In the genomic region with DNA sequence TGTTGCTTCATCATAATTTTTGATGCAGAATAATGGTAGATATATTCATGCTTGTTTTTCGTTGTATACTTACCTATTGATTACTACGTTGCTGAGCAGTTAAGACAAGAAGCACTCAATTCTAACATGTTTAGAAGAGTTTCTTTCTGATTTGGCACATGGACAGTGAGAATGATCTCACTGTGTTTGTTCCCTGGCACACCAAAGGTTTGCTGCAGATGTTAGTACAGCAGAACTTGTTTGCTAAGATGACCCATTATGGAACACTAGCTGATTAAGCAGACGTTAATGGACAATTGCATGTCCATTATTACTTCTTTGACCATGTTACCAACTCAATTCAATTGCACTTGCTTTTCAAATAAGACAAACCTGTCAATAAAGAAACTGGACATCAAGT, we compare ENCODE assay signal across 11 cellular contexts.
A peak's percentile ranks its signal among the peaks of the same experiment; 100 is the strongest.
DNase-seq lines count a peak whose midpoint lies in the region; ATAC-seq, FAIRE-seq and TF ChIP-seq lines count a peak whose summit lies in the region.
"Had no signal": no experiment of that assay in that cellular context is flagged by ENCODE, and none has a peak within 500 bp of the region (broad histone marks: within the 10 kb centered on the region; RNA-seq: fewer than 3 reads in every experiment).

No MANE protein-coding gene starts in this region.

- FAIRE-seq in A549 (lab: Jason Lieb, UNC) = peak; percentile 56

- DNase-seq in A549 (ENCODE audit: low read depth in 1 of 2, low spot score in 1 of 2) (no peak), caudate nucleus (lab: John Stamatoyannopoulos, UW) (no peak)
- no peak for DNase-seq in activated CD8-positive, alpha-beta memory T cell treated with anti-CD3 and anti-CD28 coated beads, Interleukin-2, amount 50 U/mL, for 4 hours
- DNase-seq: aorta, NCI-H226, T1000 had no signal

- H3K27me3 ChIP-seq in HUES6 (ENCODE audit: control insufficient read depth, insufficient read depth, low read length) = no peaks in the 10 kb centered on the region
- H3K27me3 ChIP-seq in mucosa of rectum (ENCODE audit: control insufficient read depth in 2 of 2, insufficient read depth in 2 of 2, low read length in 2 of 2) = no peaks in the 10 kb centered on the region

- H3K9ac ChIP-seq in HUES6 (ENCODE audit: low read length) (no peak overlapping the region), mucosa of rectum (ENCODE audit: low read depth in 1 of 2, low read length in 2 of 2) (no peak overlapping the region)

- no peak for TF ChIP-seq POLR2A in A549 (IDR thresholded peaks at IDR 0.05; ENCODE audit: low read length)

- POLR2A ChIA-PET in A549 (lab: Yijun Ruan, JAX) = no interaction called here

- no peak for TF ChIP-seq EP300 in A549 (IDR thresholded peaks at IDR 0.05)

- CTCF ChIA-PET in A549 (lab: Yijun Ruan, JAX) = interaction anchor here (1.6 kb wide), 1 partner anchor 12 kb away, joined by 4 read pairs; no protein-coding TSS in a partner anchor

- 0% methylated on average over 3 of the region's 3 CpGs for whole genome bisulfite sequencing in A549 (ENCODE audit: missing lambda C conversion rate)

- H3K4me3 ChIP-seq in A549 (no peak overlapping the region; the same call in 2 of the 3 replicates), HUES6 (ENCODE audit: low read depth, low read length) (no peak overlapping the region), mucosa of rectum (ENCODE audit: low read length in 2 of 2) (peak overlapping the region in 1 of 2 donors; percentile 27)

- H3K36me3 ChIP-seq in HUES6 (ENCODE audit: control insufficient read depth, insufficient read depth, low read length) (no peaks in the 10 kb centered on the region), mucosa of rectum (ENCODE audit: control insufficient read depth in 2 of 2, insufficient read depth in 2 of 2, low read length in 2 of 2) (no peaks in the 10 kb centered on the region)

- H3K27ac ChIP-seq in A549 (peak overlapping the region; percentile 73 to 84), HUES6 (ENCODE audit: low read depth, low read length) (0 out of 2 replicates have a peak overlapping the region, but pooled peaks have one; percentile 67), caudate nucleus (ENCODE audit: low read depth, low read length) (peak overlapping the region; percentile 88), mucosa of rectum (ENCODE audit: low read depth in 2 of 2, low read length in 2 of 2) (peak overlapping the region; percentile 21 to 69)

- no peaks in the 10 kb centered on the region for H3K9me3 ChIP-seq in A549
- H3K9me3 ChIP-seq in HUES6 (ENCODE audit: control insufficient read depth, insufficient read depth, low read depth, low read length) = no peaks in the 10 kb centered on the region
- no peaks in the 10 kb centered on the region for H3K9me3 ChIP-seq in mucosa of rectum (ENCODE audit: control insufficient read depth in 2 of 2, low read length in 2 of 2)

- no peak for TF ChIP-seq CTCF in A549 (IDR thresholded peaks at IDR 0.05)

- peaks cover 99% of the 10 kb centered on the region for H3K4me1 ChIP-seq in A549
- peaks cover 51% of the 10 kb centered on the region for H3K4me1 ChIP-seq in HUES6 (ENCODE audit: control insufficient read depth, insufficient read depth, low read length)
- H3K4me1 ChIP-seq in mucosa of rectum (ENCODE audit: control insufficient read depth in 2 of 2, insufficient read depth in 2 of 2, low read length in 2 of 2) = peaks cover 15 to 23% of the 10 kb centered on the region in 2 donors

- peak overlapping the region; percentile 75 for H3K4me2 ChIP-seq in A549

- ATAC-seq in A549 (peak in 1 of 2 experiments; percentile 11; a peak in 1 of 6 replicates), HG03571 (IDR thresholded peaks at IDR 0.05; ENCODE audit: unreplicated experiment) (no peak), GM18498 (IDR thresholded peaks at IDR 0.05; ENCODE audit: unreplicated experiment) (no peak)
- ATAC-seq in activated CD4-positive, CD25-positive, alpha-beta regulatory T cell treated with anti-CD3 and anti-CD28 coated beads, Interleukin-2, amount 50 U/mL, for 24 hours = no peak

- no peak for TF ChIP-seq RAD21 in A549 (conservative IDR thresholded peaks at IDR 0.05 in 1 of 2, IDR thresholded peaks at IDR 0.05 in 1 of 2)

TF ChIP-seq in A549, 52 proteins besides CTCF, POLR2A, EP300 and RAD21:
- no peak for TF ChIP-seq MYC (IDR thresholded peaks at IDR 0.05; ENCODE audit: borderline replicate concordance, low read length)
- TF ChIP-seq, protein P1, sequence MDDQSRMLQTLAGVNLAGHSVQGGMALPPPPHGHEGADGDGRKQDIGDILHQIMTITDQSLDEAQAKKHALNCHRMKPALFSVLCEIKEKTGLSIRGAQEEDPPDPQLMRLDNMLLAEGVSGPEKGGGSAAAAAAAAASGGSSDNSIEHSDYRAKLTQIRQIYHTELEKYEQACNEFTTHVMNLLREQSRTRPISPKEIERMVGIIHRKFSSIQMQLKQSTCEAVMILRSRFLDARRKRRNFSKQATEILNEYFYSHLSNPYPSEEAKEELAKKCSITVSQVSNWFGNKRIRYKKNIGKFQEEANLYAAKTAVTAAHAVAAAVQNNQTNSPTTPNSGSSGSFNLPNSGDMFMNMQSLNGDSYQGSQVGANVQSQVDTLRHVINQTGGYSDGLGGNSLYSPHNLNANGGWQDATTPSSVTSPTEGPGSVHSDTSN (IDR thresholded peaks at IDR 0.05) = no peak
- TF ChIP-seq FOSB (CRISPR knock-in tag; IDR thresholded peaks at IDR 0.05) = no peak
- TF ChIP-seq CEBPB (IDR thresholded peaks at IDR 0.05) = no peak
- TF ChIP-seq RNF2 (IDR thresholded peaks at IDR 0.05; ENCODE audit: borderline replicate concordance, low read depth) = no peak
- TF ChIP-seq NFE2L2 (conservative IDR thresholded peaks at IDR 0.05; ENCODE audit: low read length) = no peak
- TF ChIP-seq JUN (IDR thresholded peaks at IDR 0.05) = no peak
- TF ChIP-seq FOXS1 (CRISPR knock-in tag; IDR thresholded peaks at IDR 0.05) = no peak
- no peak for TF ChIP-seq CBX2 (IDR thresholded peaks at IDR 0.05; ENCODE audit: borderline replicate concordance, low read depth)
- no peak for TF ChIP-seq RFX5 (IDR thresholded peaks at IDR 0.05)
- TF ChIP-seq, protein P2, sequence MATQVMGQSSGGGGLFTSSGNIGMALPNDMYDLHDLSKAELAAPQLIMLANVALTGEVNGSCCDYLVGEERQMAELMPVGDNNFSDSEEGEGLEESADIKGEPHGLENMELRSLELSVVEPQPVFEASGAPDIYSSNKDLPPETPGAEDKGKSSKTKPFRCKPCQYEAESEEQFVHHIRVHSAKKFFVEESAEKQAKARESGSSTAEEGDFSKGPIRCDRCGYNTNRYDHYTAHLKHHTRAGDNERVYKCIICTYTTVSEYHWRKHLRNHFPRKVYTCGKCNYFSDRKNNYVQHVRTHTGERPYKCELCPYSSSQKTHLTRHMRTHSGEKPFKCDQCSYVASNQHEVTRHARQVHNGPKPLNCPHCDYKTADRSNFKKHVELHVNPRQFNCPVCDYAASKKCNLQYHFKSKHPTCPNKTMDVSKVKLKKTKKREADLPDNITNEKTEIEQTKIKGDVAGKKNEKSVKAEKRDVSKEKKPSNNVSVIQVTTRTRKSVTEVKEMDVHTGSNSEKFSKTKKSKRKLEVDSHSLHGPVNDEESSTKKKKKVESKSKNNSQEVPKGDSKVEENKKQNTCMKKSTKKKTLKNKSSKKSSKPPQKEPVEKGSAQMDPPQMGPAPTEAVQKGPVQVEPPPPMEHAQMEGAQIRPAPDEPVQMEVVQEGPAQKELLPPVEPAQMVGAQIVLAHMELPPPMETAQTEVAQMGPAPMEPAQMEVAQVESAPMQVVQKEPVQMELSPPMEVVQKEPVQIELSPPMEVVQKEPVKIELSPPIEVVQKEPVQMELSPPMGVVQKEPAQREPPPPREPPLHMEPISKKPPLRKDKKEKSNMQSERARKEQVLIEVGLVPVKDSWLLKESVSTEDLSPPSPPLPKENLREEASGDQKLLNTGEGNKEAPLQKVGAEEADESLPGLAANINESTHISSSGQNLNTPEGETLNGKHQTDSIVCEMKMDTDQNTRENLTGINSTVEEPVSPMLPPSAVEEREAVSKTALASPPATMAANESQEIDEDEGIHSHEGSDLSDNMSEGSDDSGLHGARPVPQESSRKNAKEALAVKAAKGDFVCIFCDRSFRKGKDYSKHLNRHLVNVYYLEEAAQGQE (IDR thresholded peaks at IDR 0.05) = no peak
- no peak for TF ChIP-seq NPAS2 (CRISPR knock-in tag; IDR thresholded peaks at IDR 0.05; ENCODE audit: borderline replicate concordance)
